ENCODE assay signal across 1 cellular context in the genomic region with DNA sequence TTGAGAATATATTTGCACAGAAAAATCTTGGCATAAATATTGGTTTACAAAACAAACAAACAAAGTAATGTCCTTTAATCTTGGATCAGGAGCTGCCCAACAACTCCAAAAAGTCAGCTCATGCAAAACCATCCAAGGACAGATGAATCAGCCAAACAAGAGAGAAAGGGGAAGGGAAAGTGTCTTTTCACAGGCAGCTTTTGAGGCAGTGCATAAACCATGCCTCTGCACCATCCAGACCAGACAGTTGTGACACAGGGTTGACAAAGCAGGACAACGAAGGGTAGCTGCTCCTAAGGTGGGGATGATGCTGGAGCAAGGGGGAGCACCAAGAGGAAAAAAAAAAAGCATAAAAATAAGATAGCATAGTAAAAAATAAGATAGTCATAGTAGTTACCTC.
TF ChIP-seq lines count a peak whose summit lies in the region.

No MANE protein-coding gene starts in this region.

TF ChIP-seq in WTC11, 78 proteins besides CTCF, POLR2A, EP300 and RAD21 (continued from another document):
- TF ChIP-seq MAX (CRISPR knock-in tag; IDR thresholded peaks at IDR 0.05) = no peak
- no peak for TF ChIP-seq NR1H2 (CRISPR knock-in tag; IDR thresholded peaks at IDR 0.05)
- TF ChIP-seq ZBTB43 (CRISPR knock-in tag; IDR thresholded peaks at IDR 0.05) = no peak
- no peak for TF ChIP-seq STAT6 (CRISPR knock-in tag; conservative IDR thresholded peaks at IDR 0.05; ENCODE audit: low read depth)
- TF ChIP-seq, protein P1, sequence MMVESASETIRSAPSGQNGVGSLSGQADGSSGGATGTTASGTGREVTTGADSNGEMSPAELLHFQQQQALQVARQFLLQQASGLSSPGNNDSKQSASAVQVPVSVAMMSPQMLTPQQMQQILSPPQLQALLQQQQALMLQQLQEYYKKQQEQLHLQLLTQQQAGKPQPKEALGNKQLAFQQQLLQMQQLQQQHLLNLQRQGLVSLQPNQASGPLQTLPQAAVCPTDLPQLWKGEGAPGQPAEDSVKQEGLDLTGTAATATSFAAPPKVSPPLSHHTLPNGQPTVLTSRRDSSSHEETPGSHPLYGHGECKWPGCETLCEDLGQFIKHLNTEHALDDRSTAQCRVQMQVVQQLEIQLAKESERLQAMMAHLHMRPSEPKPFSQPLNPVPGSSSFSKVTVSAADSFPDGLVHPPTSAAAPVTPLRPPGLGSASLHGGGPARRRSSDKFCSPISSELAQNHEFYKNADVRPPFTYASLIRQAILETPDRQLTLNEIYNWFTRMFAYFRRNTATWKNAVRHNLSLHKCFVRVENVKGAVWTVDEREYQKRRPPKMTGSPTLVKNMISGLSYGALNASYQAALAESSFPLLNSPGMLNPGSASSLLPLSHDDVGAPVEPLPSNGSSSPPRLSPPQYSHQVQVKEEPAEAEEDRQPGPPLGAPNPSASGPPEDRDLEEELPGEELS (CRISPR knock-in tag; IDR thresholded peaks at IDR 0.05) = no peak
- no peak for TF ChIP-seq SMAD4 (CRISPR knock-in tag; IDR thresholded peaks at IDR 0.05)
- no peak for TF ChIP-seq JAZF1 (CRISPR knock-in tag; IDR thresholded peaks at IDR 0.05)
- no peak for TF ChIP-seq TEAD1 (CRISPR knock-in tag; IDR thresholded peaks at IDR 0.05)
